Comparison of ENCODE assay signal across 6 cellular contexts in the genomic region with DNA sequence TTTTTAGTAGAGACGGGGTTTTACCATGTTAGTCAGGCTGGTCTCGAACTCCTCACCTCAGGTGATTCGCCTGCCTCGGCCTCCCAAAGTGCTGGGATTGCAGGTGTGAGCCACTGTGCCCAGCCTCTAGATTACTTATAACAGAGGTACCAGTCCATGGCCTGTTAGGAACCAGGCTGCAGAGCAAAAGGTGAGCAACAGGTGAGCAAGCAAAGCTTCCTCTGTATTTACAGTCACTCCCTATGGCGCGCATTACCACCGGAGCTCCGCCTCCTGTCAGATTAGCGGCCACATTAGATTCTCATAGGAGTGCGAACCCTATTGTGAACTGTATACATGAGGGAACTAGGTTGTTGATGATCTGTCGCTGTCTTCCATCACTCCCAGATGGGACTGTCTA.
"Had no signal": no experiment of that assay in that cellular context is flagged by ENCODE, and none has a peak within 500 bp of the region (broad histone marks: within the 10 kb centered on the region; RNA-seq: fewer than 3 reads in every experiment).

No MANE protein-coding gene starts in this region.

- H3K4me3 ChIP-seq: K562 had no signal

- H3K27ac ChIP-seq: HL-60, KMS-11 had no signal

- DNase-seq: IMR-90, KBM-7, KG1 had no signal
